In the genomic region with DNA sequence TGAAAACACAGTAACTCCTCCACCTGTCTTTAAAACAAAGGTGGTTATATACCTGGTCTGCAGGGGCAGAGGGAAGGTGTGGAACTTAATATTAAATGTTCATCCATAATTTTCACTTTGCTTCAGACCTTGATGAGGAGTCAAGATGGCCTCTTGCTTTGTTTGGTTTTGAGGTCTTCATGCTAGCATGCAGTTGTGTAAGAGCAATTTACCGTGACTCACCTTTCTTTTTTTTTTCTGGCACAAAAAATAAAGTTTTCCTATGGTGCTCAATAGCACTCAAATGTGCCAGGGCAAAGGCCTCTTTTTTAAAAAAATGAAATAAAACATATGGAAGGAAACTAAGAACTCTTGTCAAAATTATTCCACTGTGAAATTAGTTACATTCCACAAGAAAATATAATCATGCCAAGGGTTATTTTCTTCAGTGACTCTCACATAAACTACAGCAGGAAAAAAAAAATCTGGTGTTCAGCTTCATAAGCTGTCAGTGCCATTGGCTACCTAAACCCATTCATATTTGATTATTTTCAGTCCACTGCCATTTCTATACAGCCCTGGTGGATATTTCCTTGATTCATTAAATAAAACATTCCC, we compare ENCODE assay signal across 12 cellular contexts.
DNase-seq lines count a peak whose midpoint lies in the region; ATAC-seq and TF ChIP-seq lines count a peak whose summit lies in the region.
"Had no signal": no experiment of that assay in that cellular context is flagged by ENCODE, and none has a peak within 500 bp of the region (broad histone marks: within the 10 kb centered on the region; RNA-seq: fewer than 3 reads in every experiment).

No MANE protein-coding gene starts in this region.

- H3K9me3 Mint-ChIP-seq in CD8-positive, alpha-beta memory T cell = peaks cover 0 to 2% (median 0%) of the 10 kb centered on the region in 5 donors

- no peak overlapping the region for H3K9ac ChIP-seq in mammary epithelial cell (ENCODE audit: insufficient read depth, low read length)

- peak; percentile 4 for ATAC-seq in GM19455 (IDR thresholded peaks at IDR 0.05; ENCODE audit: unreplicated experiment)
- ATAC-seq in HG03175 (IDR thresholded peaks at IDR 0.05; ENCODE audit: unreplicated experiment) = peak; percentile 34

- H3K79me2 ChIP-seq in ACC112 (ENCODE audit: control insufficient read depth, insufficient read depth, low read length, unreplicated experiment) = no peaks in the 10 kb centered on the region
- no peaks in the 10 kb centered on the region for H3K79me2 ChIP-seq in mammary epithelial cell (ENCODE audit: insufficient read depth, low read length)

- no peak overlapping the region for H3K4me3 Mint-ChIP-seq in CD8-positive, alpha-beta memory T cell
- H3K4me3 Mint-ChIP-seq: CD14-positive monocyte; central memory CD8-positive, alpha-beta T cell had no signal

- WGBS in mammary epithelial cell (ENCODE audit: low coverage, missing lambda C conversion rate) = 7% methylated on average over 1 of the region's 1 CpG

- dilution Hi-C loops in mammary epithelial cell (cut with HindIII; ENCODE audit: low sequenced_read_pairs) = no loop called here

- H3K36me3 ChIP-seq in ACC112 (ENCODE audit: insufficient read depth, low read length) = no peaks in the 10 kb centered on the region
- H3K36me3 ChIP-seq in mammary epithelial cell (ENCODE audit: insufficient read depth, low read length) = no peaks in the 10 kb centered on the region
- H3K36me3 ChIP-seq in BE2C = no peaks in the 10 kb centered on the region
- no peaks in the 10 kb centered on the region for H3K36me3 ChIP-seq in CD8-positive, alpha-beta memory T cell (ENCODE audit: insufficient read depth, low read length)

- H3K4me1 Mint-ChIP-seq in CD8-positive, alpha-beta memory T cell = no peaks in the 10 kb centered on the region
- H3K4me1 Mint-ChIP-seq: CD14-positive monocyte; central memory CD8-positive, alpha-beta T cell had no signal

- peak overlapping the region; percentile 7 for H3K4me2 ChIP-seq in mammary epithelial cell (ENCODE audit: insufficient read depth, low read depth, low read length)

- H3K27me3 ChIP-seq in ACC112 (ENCODE audit: insufficient read depth, low read length) (no peaks in the 10 kb centered on the region), mammary epithelial cell (ENCODE audit: insufficient read depth, low read length) (no peaks in the 10 kb centered on the region), BE2C (no peaks in the 10 kb centered on the region)
- no peaks in the 10 kb centered on the region for H3K27me3 ChIP-seq in CD8-positive, alpha-beta memory T cell (ENCODE audit: insufficient read depth, low read length, poor library complexity, severe bottlenecking)

- no peaks in the 10 kb centered on the region for H3K27me3 Mint-ChIP-seq in CD8-positive, alpha-beta memory T cell
- H3K27me3 Mint-ChIP-seq: central memory CD8-positive, alpha-beta T cell had no signal

- peak; percentile 56 for DNase-seq in mammary epithelial cell
- DNase-seq in BE2C = no peak
- DNase-seq in midbrain (lab: John Stamatoyannopoulos, UW) = no peak
- no peak for DNase-seq in SKM-1 (lab: John Stamatoyannopoulos, UW; ENCODE audit: unreplicated experiment)
- no peak for DNase-seq in CD8-positive, alpha-beta memory T cell
- DNase-seq: activated CD4-positive, alpha-beta T cell treated with anti-CD3 and anti-CD28 coated beads for 1 hour; GOT3 had no signal

- H3K4me3 ChIP-seq in ACC112 (ENCODE audit: low read depth, low read length) (no peak overlapping the region), mammary epithelial cell (replicated peaks in 1 of 3; ENCODE audit: insufficient read depth in 1 of 3, low read depth in 2 of 3, low read length in 3 of 3) (no peak overlapping the region), BE2C (ENCODE audit: low read depth, low read length) (no peak overlapping the region)
- H3K4me3 ChIP-seq in CD8-positive, alpha-beta memory T cell (ENCODE audit: low read length) = no peak overlapping the region

- TF ChIP-seq CTCF in mammary epithelial cell (conservative IDR thresholded peaks at IDR 0.05 in 1 of 2, IDR thresholded peaks at IDR 0.05 in 1 of 2; ENCODE audit: extremely low read depth in 1 of 2, insufficient read depth in 1 of 2, low read depth in 1 of 2, low read length in 2 of 2) = no peak
- no peak for TF ChIP-seq CTCF in BE2C (IDR thresholded peaks at IDR 0.05; ENCODE audit: low read depth, low read length)

- CTCF ChIA-PET in mammary epithelial cell (lab: Charles Lee; ENCODE audit: low non-redundant PET) = no interaction called here
- CTCF ChIA-PET in CD8-positive, alpha-beta memory T cell (lab: Charles Lee) = no interaction called here

- H3K9me3 ChIP-seq in mammary epithelial cell (replicated peaks; ENCODE audit: insufficient read depth, low read length) (no peaks in the 10 kb centered on the region), BE2C (no peaks in the 10 kb centered on the region)
- H3K9me3 ChIP-seq in CD8-positive, alpha-beta memory T cell (ENCODE audit: low read length) = no peaks in the 10 kb centered on the region

- POLR2A ChIA-PET in CD8-positive, alpha-beta memory T cell (lab: Charles Lee) = no interaction called here

- no peak overlapping the region for H3K27ac ChIP-seq in ACC112 (ENCODE audit: low read depth, low read length)
- peak overlapping the region; percentile 6 for H3K27ac ChIP-seq in mammary epithelial cell (ENCODE audit: insufficient read depth, low read depth, low read length)
- no peak overlapping the region for H3K27ac ChIP-seq in CD8-positive, alpha-beta memory T cell (ENCODE audit: low read depth, low read length)

- intact Hi-C loops in mammary epithelial cell (cut with micrococcal nuclease) = no loop called here

- no peaks in the 10 kb centered on the region for H3K36me3 Mint-ChIP-seq in CD8-positive, alpha-beta memory T cell
- H3K36me3 Mint-ChIP-seq: CD14-positive monocyte had no signal

- in situ Hi-C loops in mammary epithelial cell (cut with MboI; ENCODE audit: low sequenced_read_pairs in 2 of 2) = no loop called here

- H3K27ac Mint-ChIP-seq in CD8-positive, alpha-beta memory T cell = no peak overlapping the region
- H3K27ac Mint-ChIP-seq: CD14-positive monocyte had no signal

- no TSS peak for BruUV-seq in mammary epithelial cell (replicated peaks; lab: Mats Ljungman, UMichigan)

- H2AFZ ChIP-seq in ACC112 (ENCODE audit: low read length, unreplicated experiment) (peak overlapping the region; percentile 61), mammary epithelial cell (ENCODE audit: low read depth, low read length) (peak overlapping the region; percentile 69)

- peaks cover 15% of the 10 kb centered on the region for H3K4me1 ChIP-seq in ACC112 (ENCODE audit: control insufficient read depth, insufficient read depth, low read length, unreplicated experiment)
- H3K4me1 ChIP-seq in mammary epithelial cell (ENCODE audit: insufficient read depth, low read length) = peaks cover 37% of the 10 kb centered on the region
- H3K4me1 ChIP-seq in BE2C = no peaks in the 10 kb centered on the region
- no peaks in the 10 kb centered on the region for H3K4me1 ChIP-seq in CD8-positive, alpha-beta memory T cell (ENCODE audit: insufficient read depth, low read length)

- H4K20me1 ChIP-seq in mammary epithelial cell (ENCODE audit: insufficient read depth, low read length) = no peaks in the 10 kb centered on the region
